Comparison of ENCODE assay signal across 17 cellular contexts in genomic region chr9:21872696-21873095, GRCh38.
DNase-seq lines count a peak whose midpoint lies in the region; ATAC-seq, FAIRE-seq and TF ChIP-seq lines count a peak whose summit lies in the region.
"Had no signal": no experiment of that assay in that cellular context is flagged by ENCODE, and none has a peak within 500 bp of the region (broad histone marks: within the 10 kb centered on the region; RNA-seq: fewer than 3 reads in every experiment).

No MANE protein-coding gene starts in this region.

- no peak for DNase-seq in HepG2 (ENCODE audit: low spot score)
- no peak for DNase-seq in right lobe of liver
- DNase-seq in RWPE2 (ENCODE audit: low spot score): no peak
- DNase-seq in foreskin keratinocyte: no peak
- DNase-seq in GM10266 (ENCODE audit: extremely low spot score): no peak
- DNase-seq in NCI-H774 (lab: John Stamatoyannopoulos, UW): no peak
- no peak for DNase-seq in stimulated activated naive CD8-positive, alpha-beta T cell treated with anti-CD3 and anti-CD28 coated beads, Interleukin-15, amount 100 ng/mL, for 72 hours
- DNase-seq: CD8-positive, alpha-beta memory T cell; NCI-H1436; NCI-H2029; NCI-H345; NCI-H526 treated with DMSO at 0.1 percent for 48 hours; NK-92 treated with Interleukin-12 subunit alpha and Interleukin-12 subunit beta, amount 100 ng/mL, for 24 hours had no signal

- no peak for TF ChIP-seq EP300 in HepG2 (IDR thresholded peaks at IDR 0.05; ENCODE audit: low read depth in 2 of 2, low read length in 2 of 2)
- TF ChIP-seq EP300 in HepG2 (CRISPR knock-in tag; IDR thresholded peaks at IDR 0.05; ENCODE audit: borderline replicate concordance): no peak

- no peaks in the 10 kb centered on the region for H3K27me3 ChIP-seq in HepG2 (ENCODE audit: control insufficient read depth in 1 of 2, insufficient read depth in 2 of 2, low read length in 2 of 2)
- no peaks in the 10 kb centered on the region for H3K27me3 ChIP-seq in right lobe of liver
- no peaks in the 10 kb centered on the region for H3K27me3 ChIP-seq in RWPE2 (ENCODE audit: insufficient read depth, poor library complexity, severe bottlenecking)
- no peaks in the 10 kb centered on the region for H3K27me3 ChIP-seq in foreskin keratinocyte
- H3K27me3 ChIP-seq: BLaER1 treated with 17β-estradiol and CSF1 and Interleukin-3, amounts not matched to agents 10 nM and 100 nM had no signal

- no peak overlapping the region for H3K4me2 ChIP-seq in HepG2 (ENCODE audit: low read depth, low read length)
- H3K4me2 ChIP-seq: BLaER1 treated with 17β-estradiol and CSF1 and Interleukin-3, amounts not matched to agents 10 nM and 100 nM had no signal

- TF ChIP-seq RAD21 in HepG2 (CRISPR knock-in tag; IDR thresholded peaks at IDR 0.05): no peak

- H3K9me3 Mint-ChIP-seq in stimulated activated naive CD8-positive, alpha-beta T cell treated with anti-CD3 and anti-CD28 coated beads, Interleukin-15, amount 100 ng/mL, for 72 hours: peaks cover 20 to 27% of the 10 kb centered on the region in 2 donors

- in situ Hi-C loops in HepG2 (cut with HindIII; ENCODE audit: extremely low pct_ligation_motif_present, low pct_unique_long_range_greater_than_20kb): no loop called here

- CTCF ChIA-PET in HepG2 (lab: Yijun Ruan, JAX; ENCODE audit: low intra/inter-chr PET ratio, low total read pairs): no interaction called here

- no TSS peak for BruUV-seq in HepG2 (replicated peaks; lab: Mats Ljungman, UMichigan)

- no peak overlapping the region for H3K4me3 ChIP-seq in HepG2 (replicated peaks in 1 of 3; ENCODE audit: insufficient read depth in 1 of 3, low read depth in 2 of 3, low read length in 3 of 3)
- no peak overlapping the region for H3K4me3 ChIP-seq in right lobe of liver
- H3K4me3 ChIP-seq in RWPE2 (ENCODE audit: severe bottlenecking): no peak overlapping the region
- H3K4me3 ChIP-seq: BLaER1 treated with 17β-estradiol and CSF1 and Interleukin-3, amounts not matched to agents 10 nM and 100 nM; K562 had no signal

- H3K4me3 Mint-ChIP-seq in stimulated activated naive CD8-positive, alpha-beta T cell treated with anti-CD3 and anti-CD28 coated beads, Interleukin-15, amount 100 ng/mL, for 72 hours: no peak overlapping the region
- H3K4me3 Mint-ChIP-seq: CD8-positive, alpha-beta memory T cell had no signal

- no peaks in the 10 kb centered on the region for H3K79me2 ChIP-seq in HepG2 (ENCODE audit: insufficient read depth, low read length)

- no peaks in the 10 kb centered on the region for H4K20me1 ChIP-seq in HepG2 (ENCODE audit: insufficient read depth, low read length)

- no peak overlapping the region for H3K9ac ChIP-seq in HepG2 (ENCODE audit: insufficient read depth, low read depth, low read length)
- H3K9ac ChIP-seq: BLaER1 treated with 17β-estradiol and CSF1 and Interleukin-3, amounts not matched to agents 10 nM and 100 nM had no signal

- intact Hi-C loops in HepG2 (cut with micrococcal nuclease; ENCODE audit: unreplicated experiment) (no loop called here), right lobe of liver (cut with DNase I) (no loop called here)

- H2AFZ ChIP-seq in HepG2 (ENCODE audit: low read length): no peak overlapping the region

- H3K27ac Mint-ChIP-seq in stimulated activated naive CD8-positive, alpha-beta T cell treated with anti-CD3 and anti-CD28 coated beads, Interleukin-15, amount 100 ng/mL, for 72 hours: no peak overlapping the region

- peaks cover 6% of the 10 kb centered on the region for H3K4me1 Mint-ChIP-seq in stimulated activated naive CD8-positive, alpha-beta T cell treated with anti-CD3 and anti-CD28 coated beads, Interleukin-15, amount 100 ng/mL, for 72 hours

- FAIRE-seq in HepG2 (lab: Jason Lieb, UNC): no peak
- FAIRE-seq: H54, K562 had no signal

- H3K36me3 ChIP-seq in HepG2 (replicated peaks in 1 of 2; ENCODE audit: control insufficient read depth in 1 of 2, insufficient read depth in 2 of 2, low read length in 2 of 2) (peaks cover 0 to 2% of the 10 kb centered on the region in 2 experiments; a peak in 2 of 5 replicates), right lobe of liver (no peaks in the 10 kb centered on the region), RWPE2 (ENCODE audit: low read depth) (peaks cover 34% of the 10 kb centered on the region)

- ATAC-seq in HepG2 (no peak; the same call in 2 of the 3 replicates), right lobe of liver (no peak), RWPE2 (ENCODE audit: low read depth) (no peak), foreskin keratinocyte (no peak), HG02759 (IDR thresholded peaks at IDR 0.05; ENCODE audit: unreplicated experiment) (no peak)
- no peak for ATAC-seq in stimulated activated naive CD8-positive, alpha-beta T cell treated with anti-CD3 and anti-CD28 coated beads, Interleukin-15, amount 100 ng/mL, for 72 hours
- ATAC-seq: K562 had no signal

- TF ChIP-seq CTCF in HepG2 (CRISPR knock-in tag; IDR thresholded peaks at IDR 0.05) (no peak), right lobe of liver (IDR thresholded peaks at IDR 0.05) (no peak), RWPE2 (IDR thresholded peaks at IDR 0.05; ENCODE audit: poor library complexity, severe bottlenecking) (no peak), foreskin keratinocyte (conservative IDR thresholded peaks at IDR 0.05) (no peak), GM10266 (IDR thresholded peaks at IDR 0.05; ENCODE audit: control insufficient read depth, insufficient read depth, low read depth, missing control alignments) (no peak)

- H3K27ac ChIP-seq in HepG2 (ENCODE audit: extremely low read length, insufficient read depth, low read length) (no peak overlapping the region), right lobe of liver (no peak overlapping the region), RWPE2 (ENCODE audit: poor library complexity, severe bottlenecking) (peak overlapping the region; percentile 67), foreskin keratinocyte (peak overlapping the region; percentile 33)
- H3K27ac ChIP-seq: BLaER1 treated with 17β-estradiol and CSF1 and Interleukin-3, amounts not matched to agents 10 nM and 100 nM had no signal

- no peak for TF ChIP-seq POLR2A in HepG2 (IDR thresholded peaks at IDR 0.05; ENCODE audit: insufficient read depth in 1 of 2, low read depth in 2 of 2, low read length in 2 of 2)
- TF ChIP-seq POLR2A in right lobe of liver (IDR thresholded peaks at IDR 0.05): no peak

- WGBS in HepG2 (ENCODE audit: low lambda C conversion rate): 80% methylated on average over 1 of the region's 1 CpG
- 88% methylated on average over 1 of the region's 1 CpG for WGBS in right lobe of liver (ENCODE audit: insufficient coverage, low coverage, low lambda C conversion rate, missing lambda C conversion rate)

- POLR2A ChIA-PET in HepG2 (lab: Yijun Ruan, JAX): no interaction called here

- no peaks in the 10 kb centered on the region for H3K27me3 Mint-ChIP-seq in stimulated activated naive CD8-positive, alpha-beta T cell treated with anti-CD3 and anti-CD28 coated beads, Interleukin-15, amount 100 ng/mL, for 72 hours
- H3K27me3 Mint-ChIP-seq: CD8-positive, alpha-beta memory T cell had no signal

- H3K9me3 ChIP-seq in HepG2 (ENCODE audit: low read length) (no peaks in the 10 kb centered on the region), right lobe of liver (no peaks in the 10 kb centered on the region), RWPE2 (ENCODE audit: severe bottlenecking) (no peaks in the 10 kb centered on the region)

- H3K4me1 ChIP-seq in HepG2 (ENCODE audit: insufficient read depth, low read length) (no peaks in the 10 kb centered on the region), right lobe of liver (no peaks in the 10 kb centered on the region), RWPE2 (ENCODE audit: insufficient read depth, poor library complexity, severe bottlenecking) (peaks cover 21% of the 10 kb centered on the region), foreskin keratinocyte (peaks cover 18% of the 10 kb centered on the region)
- H3K4me1 ChIP-seq: BLaER1 treated with 17β-estradiol and CSF1 and Interleukin-3, amounts not matched to agents 10 nM and 100 nM had no signal

TF ChIP-seq in HepG2, 621 proteins besides CTCF, POLR2A, EP300 and RAD21:
- TF ChIP-seq RBM22 (optimal IDR thresholded peaks at IDR 0.05; ENCODE audit: low read length): peak; percentile 36
- no peak for TF ChIP-seq CENPBD1 (CRISPR knock-in tag; IDR thresholded peaks at IDR 0.05; ENCODE audit: borderline replicate concordance, low read depth)

Comparison
In these comparisons a context has a peak if more than half of its experiments do, and no peak if none do; other contexts are left out.
1. H3K27ac ChIP-seq: peak in RWPE2 (single experiment) and foreskin keratinocyte (single experiment); none in HepG2 (single experiment) and right lobe of liver (0 of 3).